In the genomic region with DNA sequence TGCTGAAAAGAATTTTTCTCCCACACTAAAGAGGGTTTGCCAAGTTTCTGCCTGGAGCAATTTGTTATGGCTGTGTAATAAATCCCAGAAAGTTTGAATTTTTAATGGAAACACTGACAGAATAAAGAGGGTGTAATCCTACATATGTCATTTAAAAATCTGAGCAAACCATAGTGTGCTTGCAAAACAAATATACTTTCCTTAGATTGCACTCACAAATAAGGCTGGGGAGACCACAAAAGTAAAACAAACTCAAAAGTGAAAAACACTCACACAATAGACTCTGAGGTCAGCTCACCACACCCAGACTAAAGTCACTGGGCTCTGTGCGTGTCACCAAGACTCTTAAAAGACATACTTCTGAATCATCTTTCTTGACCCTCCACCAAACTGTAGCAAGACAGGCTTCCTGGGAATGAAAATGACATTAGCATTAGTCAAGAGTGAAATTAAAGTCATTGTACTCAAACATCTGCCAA, we compare ENCODE assay signal across 9 cellular contexts. TPM values are rescaled to one million over a fixed set of nuclear protein-coding genes. Genes with fewer than 3 reads are reported as not detected.
DNase-seq lines count a peak whose midpoint lies in the region; ATAC-seq and TF ChIP-seq lines count a peak whose summit lies in the region.
"Had no signal": no experiment of that assay in that cellular context is flagged by ENCODE, and none has a peak within 500 bp of the region (broad histone marks: within the 10 kb centered on the region; RNA-seq: fewer than 3 reads in every experiment).

No MANE protein-coding gene starts in this region.

- H3K9me3 ChIP-seq in PC-9 (ENCODE audit: insufficient read depth, low read depth) (no peaks in the 10 kb centered on the region), smooth muscle cell (replicated peaks; ENCODE audit: low read depth) (no peaks in the 10 kb centered on the region), lower lobe of right lung (no peaks in the 10 kb centered on the region)
- H3K9me3 ChIP-seq: BLaER1 had no signal

- H3K4me3 ChIP-seq in PC-9 (0 out of 2 replicates have a peak overlapping the region, but pooled peaks have one; percentile 15), smooth muscle cell (no peak overlapping the region), lower lobe of right lung (no peak overlapping the region)
- H3K4me3 ChIP-seq: BLaER1 had no signal

- no peaks in the 10 kb centered on the region for H3K9me2 ChIP-seq in PC-9 (ENCODE audit: insufficient read depth)

- WGBS in smooth muscle cell (ENCODE audit: low lambda C conversion rate) = 0% methylated on average over 1 of the region's 1 CpG

- POLR2A ChIA-PET in PC-9 (lab: Charles Lee; ENCODE audit: unreplicated experiment) = interaction anchor here (0.8 kb wide), 1 partner anchor 202 kb away, joined by 6 read pairs; no protein-coding TSS in a partner anchor

- DNase-seq in activated CD4-positive, CD25-positive, alpha-beta regulatory T cell treated with anti-CD3 and anti-CD28 coated beads, Interleukin-2, amount 50 U/mL, for 72 hours = no peak
- DNase-seq in PC-9 (peak; percentile 65 to 98), smooth muscle cell (lab: John Stamatoyannopoulos, UW; ENCODE audit: unreplicated experiment) (no peak), lower lobe of right lung (no peak), NAMALWA (ENCODE audit: low spot score) (no peak)
- no peak for DNase-seq in central memory CD8-positive, alpha-beta T cell (ENCODE audit: low spot score in 2 of 2)

- H3K27ac ChIP-seq in PC-9 (peak overlapping the region; percentile 97), smooth muscle cell (ENCODE audit: low read depth) (peak overlapping the region; percentile 95), lower lobe of right lung (no peak overlapping the region)
- H3K27ac ChIP-seq: BLaER1 had no signal

- H4K20me1 ChIP-seq in PC-9 (ENCODE audit: insufficient read depth) = no peaks in the 10 kb centered on the region
- H4K20me1 ChIP-seq in smooth muscle cell (ENCODE audit: low read depth) = no peaks in the 10 kb centered on the region
- H4K20me1 ChIP-seq: BLaER1 had no signal

- H3K27me3 ChIP-seq in PC-9 (ENCODE audit: insufficient read depth, low read depth) (no peaks in the 10 kb centered on the region), smooth muscle cell (ENCODE audit: low read depth) (no peaks in the 10 kb centered on the region), lower lobe of right lung (ENCODE audit: low read depth) (no peaks in the 10 kb centered on the region)
- H3K27me3 ChIP-seq: BLaER1 had no signal

- H3K4me1 ChIP-seq in PC-9 (replicated peaks; ENCODE audit: insufficient read depth) = peaks cover 80% of the 10 kb centered on the region
- H3K4me1 ChIP-seq in smooth muscle cell (ENCODE audit: low read depth) = peaks cover 21% of the 10 kb centered on the region
- H3K4me1 ChIP-seq in lower lobe of right lung = peaks cover 52% of the 10 kb centered on the region

- H3K79me2 ChIP-seq in PC-9 (ENCODE audit: low read depth) (peaks cover 7% of the 10 kb centered on the region; the same call in 1 of the 2 replicates), smooth muscle cell (ENCODE audit: low read depth) (no peaks in the 10 kb centered on the region)

- H3K9me3 Mint-ChIP-seq in central memory CD8-positive, alpha-beta T cell = no peaks in the 10 kb centered on the region

- intact Hi-C loops in PC-9 (cut with micrococcal nuclease; ENCODE audit: unreplicated experiment) = loop anchor here (1.0 kb wide), 1 partner anchor 199 kb away; no protein-coding TSS in a partner anchor
- intact Hi-C loops in lower lobe of right lung (cut with DNase I) = no loop called here

- H3K36me3 ChIP-seq in PC-9 (ENCODE audit: low read depth) (no peaks in the 10 kb centered on the region), smooth muscle cell (ENCODE audit: low read depth) (no peaks in the 10 kb centered on the region), lower lobe of right lung (no peaks in the 10 kb centered on the region)
- H3K36me3 ChIP-seq: BLaER1 had no signal

- H3K27me3 Mint-ChIP-seq in central memory CD8-positive, alpha-beta T cell = no peaks in the 10 kb centered on the region

- CTCF ChIA-PET in PC-9 (lab: Charles Lee) = interaction anchor here (0.6 to 1.4 kb wide), 2 partner anchors 54 to 199 kb away, joined by 3 to 6 read pairs; no protein-coding TSS in a partner anchor

- H3K27ac Mint-ChIP-seq in central memory CD8-positive, alpha-beta T cell (ENCODE audit: low read depth) = peak overlapping the region; percentile 19

- H3K4me2 ChIP-seq in PC-9 (peak overlapping the region; percentile 97), smooth muscle cell (peak overlapping the region; percentile 70)
- H3K4me2 ChIP-seq: BLaER1 had no signal

- peak overlapping the region; percentile 67 for H3K9ac ChIP-seq in smooth muscle cell (ENCODE audit: low read depth)
- H3K9ac ChIP-seq: BLaER1 had no signal

- no peak for TF ChIP-seq CTCF in PC-9 (conservative IDR thresholded peaks at IDR 0.05)
- no peak for TF ChIP-seq CTCF in smooth muscle cell (IDR thresholded peaks at IDR 0.05; ENCODE audit: borderline replicate concordance, insufficient read depth, poor library complexity, severe bottlenecking)
- TF ChIP-seq CTCF in lower lobe of right lung (IDR thresholded peaks at IDR 0.05) = no peak

- H3F3A ChIP-seq in PC-9 (ENCODE audit: insufficient read depth, low read depth) (peaks cover 61% of the 10 kb centered on the region), smooth muscle cell (ENCODE audit: low read depth) (peaks cover 39% of the 10 kb centered on the region)

- H3K4me3 Mint-ChIP-seq in central memory CD8-positive, alpha-beta T cell = no peak overlapping the region

- ATAC-seq in activated CD4-positive, CD25-positive, alpha-beta regulatory T cell treated with anti-CD3 and anti-CD28 coated beads, Interleukin-2, amount 50 U/mL, for 24 hours = peak; percentile 7 to 15
- no peak for ATAC-seq in central memory CD8-positive, alpha-beta T cell (replicated peaks; ENCODE audit: extremely low read depth, poor library complexity, severe bottlenecking)
- no peak for ATAC-seq in HG03571 (IDR thresholded peaks at IDR 0.05; ENCODE audit: unreplicated experiment)
- ATAC-seq in lower lobe of right lung = no peak

- BruUV-seq in PC-9 (replicated peaks; lab: Mats Ljungman, UMichigan) = no TSS peak

- H3K4me1 Mint-ChIP-seq in central memory CD8-positive, alpha-beta T cell = peaks cover 62% of the 10 kb centered on the region

- H3K36me3 Mint-ChIP-seq in central memory CD8-positive, alpha-beta T cell (ENCODE audit: insufficient read depth) = peaks cover 23% of the 10 kb centered on the region

- H2AFZ ChIP-seq in PC-9 (no peak overlapping the region), smooth muscle cell (ENCODE audit: low read depth) (no peak overlapping the region)

RNA-seq across cellular contexts. Expression of a gene that starts 4.8 kb away (rescaled TPM):
- total RNA-seq in PC-9 (2021) (35.6 and 42.7 TPM in 2 replicates), smooth muscle cell (40.6 and 45.8 TPM in 2 replicates), lower lobe of right lung (75.9 TPM)
- polyA plus RNA-seq in smooth muscle cell = 17.9 and 22.8 TPM in 2 replicates

Comparison
In these comparisons a context has a peak if more than half of its experiments do, and no peak if none do; other contexts are left out.
1. ATAC-seq: peak in activated CD4-positive, CD25-positive, alpha-beta regulatory T cell treated with anti-CD3 and anti-CD28 coated beads, Interleukin-2, amount 50 U/mL, for 24 hours (2 of 2); none in central memory CD8-positive, alpha-beta T cell (single experiment), HG03571 (single experiment) and lower lobe of right lung (0 of 2).
2. DNase-seq: peak in PC-9 (2 of 2); none in activated CD4-positive, CD25-positive, alpha-beta regulatory T cell treated with anti-CD3 and anti-CD28 coated beads, Interleukin-2, amount 50 U/mL, for 72 hours (single experiment), central memory CD8-positive, alpha-beta T cell (0 of 2), smooth muscle cell (single experiment), lower lobe of right lung (single experiment) and NAMALWA (single experiment).